8 cellular contexts compared by ENCODE assay signal in genomic region chrX:131812847-131813825, GRCh38.
DNase-seq lines count a peak whose midpoint lies in the region; ATAC-seq, FAIRE-seq and TF ChIP-seq lines count a peak whose summit lies in the region.

No MANE protein-coding gene starts in this region.

- no peaks in the 10 kb centered on the region for H4K20me1 ChIP-seq in keratinocyte (ENCODE audit: control insufficient read depth, extremely low read depth, insufficient read depth, low read length)
- no peaks in the 10 kb centered on the region for H4K20me1 ChIP-seq in smooth muscle cell (ENCODE audit: low read depth)

- H2AFZ ChIP-seq in keratinocyte (ENCODE audit: control insufficient read depth, low read length) (peak overlapping the region; percentile 41), smooth muscle cell (ENCODE audit: low read depth) (no peak overlapping the region)

- H3K79me2 ChIP-seq in keratinocyte (ENCODE audit: control insufficient read depth, insufficient read depth, low read length) (no peaks in the 10 kb centered on the region), smooth muscle cell (ENCODE audit: low read depth) (no peaks in the 10 kb centered on the region)

- H3K27me3 ChIP-seq in keratinocyte (ENCODE audit: control insufficient read depth, extremely low read depth, insufficient read depth, low read length) (no peaks in the 10 kb centered on the region), Caco-2 (replicated peaks; ENCODE audit: control insufficient read depth, insufficient read depth, low read length) (no peaks in the 10 kb centered on the region), smooth muscle cell (ENCODE audit: low read depth) (no peaks in the 10 kb centered on the region)

- H3K9ac ChIP-seq in keratinocyte (ENCODE audit: control insufficient read depth, extremely low read depth, insufficient read depth, low read length) = peak overlapping the region; percentile 9
- no peak overlapping the region for H3K9ac ChIP-seq in smooth muscle cell (ENCODE audit: low read depth)

- peak in 2 of 3 experiments; percentile 30 to 40 for TF ChIP-seq CTCF in keratinocyte (optimal IDR thresholded peaks at IDR 0.05 in 1 of 3, IDR thresholded peaks at IDR 0.05 in 1 of 3, conservative IDR thresholded peaks at IDR 0.05 in 1 of 3; ENCODE audit: extremely low read depth in 1 of 3, insufficient read depth in 2 of 3, low read length in 3 of 3)
- TF ChIP-seq CTCF in Caco-2 (IDR thresholded peaks at IDR 0.05; ENCODE audit: insufficient read depth in 1 of 2, low read depth in 1 of 2, low read length in 1 of 2, severe bottlenecking in 1 of 2, unreplicated experiment in 1 of 2) = no peak
- TF ChIP-seq CTCF in smooth muscle cell (IDR thresholded peaks at IDR 0.05; ENCODE audit: borderline replicate concordance, insufficient read depth, poor library complexity, severe bottlenecking) = no peak

- FAIRE-seq in keratinocyte (lab: Jason Lieb, UNC) = no peak

- peak; percentile 50 for DNase-seq in activated naive CD8-positive, alpha-beta T cell treated with anti-CD3 and anti-CD28 coated beads for 36 hours
- DNase-seq in keratinocyte (ENCODE audit: low read depth, low spot score) (no peak), Caco-2 (no peak), smooth muscle cell (lab: John Stamatoyannopoulos, UW; ENCODE audit: unreplicated experiment) (no peak)
- DNase-seq in stimulated activated CD4-positive, alpha-beta T cell treated with anti-CD3 and anti-CD28 coated beads, TNF-alpha, amount 100 ng/mL, for 24 hours (ENCODE audit: low read depth in 3 of 3) = peak; percentile 31 to 51 (median 38)

- H3K36me3 ChIP-seq in keratinocyte (ENCODE audit: control insufficient read depth in 2 of 2, extremely low read depth in 1 of 2, insufficient read depth in 2 of 2, low read length in 2 of 2) (no peaks in the 10 kb centered on the region), Caco-2 (ENCODE audit: control insufficient read depth, insufficient read depth, low read length) (no peaks in the 10 kb centered on the region), smooth muscle cell (ENCODE audit: low read depth) (no peaks in the 10 kb centered on the region)

- POLR2A ChIA-PET in Caco-2 (lab: Charles Lee) = no interaction called here

- H3K4me3 ChIP-seq in keratinocyte (ENCODE audit: control insufficient read depth in 2 of 3, extremely low read depth in 1 of 3, insufficient read depth in 2 of 3, low read depth in 1 of 3, low read length in 3 of 3) (peak overlapping the region; percentile 18 to 62 (median 43)), Caco-2 (ENCODE audit: low read depth, low read length) (no peak overlapping the region), smooth muscle cell (no peak overlapping the region)

- H3F3A ChIP-seq in smooth muscle cell (ENCODE audit: low read depth) = no peaks in the 10 kb centered on the region

- ATAC-seq in GM18867 (IDR thresholded peaks at IDR 0.05; ENCODE audit: unreplicated experiment) (peak; percentile 81), HG02885 (IDR thresholded peaks at IDR 0.05; ENCODE audit: poor library complexity, unreplicated experiment) (peak; percentile 80), SK-N-SH treated with all-trans-retinoic acid at 6 μM for 48 hours (peak; percentile 45)

- H3K9me3 Mint-ChIP-seq in activated naive CD8-positive, alpha-beta T cell treated with anti-CD3 and anti-CD28 coated beads for 36 hours = no peaks in the 10 kb centered on the region
- no peaks in the 10 kb centered on the region for H3K9me3 Mint-ChIP-seq in Caco-2 (ENCODE audit: unreplicated experiment)

- dilution Hi-C loops in keratinocyte (cut with MboI; ENCODE audit: extremely low pct_ligation_motif_present, low sequenced_read_pairs) = no loop called here

- H3K4me2 ChIP-seq in keratinocyte (ENCODE audit: control insufficient read depth, extremely low read depth, insufficient read depth, low read depth, low read length) (peak overlapping the region; percentile 61), smooth muscle cell (no peak overlapping the region)

- H3K9me1 ChIP-seq in keratinocyte (ENCODE audit: control insufficient read depth, extremely low read depth, insufficient read depth, low read length) = no peaks in the 10 kb centered on the region

- BruUV-seq in Caco-2 (replicated peaks; lab: Mats Ljungman, UMichigan) = no TSS peak

- WGBS in smooth muscle cell (ENCODE audit: low lambda C conversion rate) = 84% methylated on average over 11 of the region's 11 CpGs

- CTCF ChIA-PET in Caco-2 (lab: Charles Lee) = no interaction called here

- H3K9me3 ChIP-seq in keratinocyte (ENCODE audit: control insufficient read depth, low read depth, low read length) = no peaks in the 10 kb centered on the region
- H3K9me3 ChIP-seq in Caco-2 = no peaks in the 10 kb centered on the region
- no peaks in the 10 kb centered on the region for H3K9me3 ChIP-seq in smooth muscle cell (replicated peaks; ENCODE audit: low read depth)

- peaks cover 21% of the 10 kb centered on the region for H3K4me1 Mint-ChIP-seq in activated naive CD8-positive, alpha-beta T cell treated with anti-CD3 and anti-CD28 coated beads for 36 hours
- no peaks in the 10 kb centered on the region for H3K4me1 Mint-ChIP-seq in Caco-2 (ENCODE audit: low read depth, unreplicated experiment)

- intact Hi-C loops in Caco-2 (cut with micrococcal nuclease; ENCODE audit: unreplicated experiment) = no loop called here

- peaks cover 7% of the 10 kb centered on the region for H3K36me3 Mint-ChIP-seq in activated naive CD8-positive, alpha-beta T cell treated with anti-CD3 and anti-CD28 coated beads for 36 hours
- peaks cover 7% of the 10 kb centered on the region for H3K36me3 Mint-ChIP-seq in Caco-2 (ENCODE audit: insufficient read depth, unreplicated experiment)

- H3K4me3 Mint-ChIP-seq in activated naive CD8-positive, alpha-beta T cell treated with anti-CD3 and anti-CD28 coated beads for 36 hours = peak overlapping the region; percentile 69
- no peak overlapping the region for H3K4me3 Mint-ChIP-seq in Caco-2 (ENCODE audit: unreplicated experiment)

- H3K4me1 ChIP-seq in keratinocyte (ENCODE audit: control insufficient read depth, extremely low read depth, insufficient read depth, low read length) (no peaks in the 10 kb centered on the region), Caco-2 (no peaks in the 10 kb centered on the region), smooth muscle cell (ENCODE audit: low read depth) (no peaks in the 10 kb centered on the region)

- H3K27ac ChIP-seq in keratinocyte (ENCODE audit: control insufficient read depth, insufficient read depth, low read length) (no peak overlapping the region), smooth muscle cell (ENCODE audit: low read depth) (no peak overlapping the region)

- H3K27me3 Mint-ChIP-seq in activated naive CD8-positive, alpha-beta T cell treated with anti-CD3 and anti-CD28 coated beads for 36 hours = no peaks in the 10 kb centered on the region
- no peaks in the 10 kb centered on the region for H3K27me3 Mint-ChIP-seq in Caco-2 (ENCODE audit: insufficient read depth, unreplicated experiment)

- peak overlapping the region; percentile 90 for H3K27ac Mint-ChIP-seq in activated naive CD8-positive, alpha-beta T cell treated with anti-CD3 and anti-CD28 coated beads for 36 hours
- H3K27ac Mint-ChIP-seq in Caco-2 (ENCODE audit: unreplicated experiment) = no peak overlapping the region

TF ChIP-seq in SK-N-SH treated with all-trans-retinoic acid at 6 μM for 48 hours, 23 proteins besides CTCF, POLR2A, EP300 and RAD21:
- TF ChIP-seq RARB (CRISPR knock-in tag; IDR thresholded peaks at IDR 0.05) (no peak), ZNF70 (CRISPR knock-in tag; IDR thresholded peaks at IDR 0.05) (no peak), ARNTL (CRISPR knock-in tag; IDR thresholded peaks at IDR 0.05; ENCODE audit: borderline replicate concordance, low read depth) (no peak), POU6F1 (CRISPR knock-in tag; IDR thresholded peaks at IDR 0.05; ENCODE audit: borderline replicate concordance, low read depth) (no peak), ISL1 (CRISPR knock-in tag; IDR thresholded peaks at IDR 0.05) (no peak), GLIS3 (CRISPR knock-in tag; IDR thresholded peaks at IDR 0.05) (no peak), BACH2 (CRISPR knock-in tag; IDR thresholded peaks at IDR 0.05; ENCODE audit: borderline replicate concordance) (no peak), ESRRG (CRISPR knock-in tag; IDR thresholded peaks at IDR 0.05) (no peak)

Comparison
In these comparisons a context has a peak if more than half of its experiments do, and no peak if none do; other contexts are left out.
1. DNase-seq: peak in activated naive CD8-positive, alpha-beta T cell treated with anti-CD3 and anti-CD28 coated beads for 36 hours (single experiment) and stimulated activated CD4-positive, alpha-beta T cell treated with anti-CD3 and anti-CD28 coated beads, TNF-alpha, amount 100 ng/mL, for 24 hours (3 of 3); none in keratinocyte (single experiment), Caco-2 (0 of 2) and smooth muscle cell (single experiment).
2. H3K4me3 ChIP-seq: peak in keratinocyte (3 of 3); none in Caco-2 (single experiment) and smooth muscle cell (single experiment).
3. CTCF ChIP-seq: peak in keratinocyte (2 of 3); none in Caco-2 (0 of 2) and smooth muscle cell (single experiment).
4. Peak in every context shown above with its lines, with median percentiles within 50 percentile points of each other: ATAC-seq.